In genomic region chr10:123134058-123134914, GRCh38 we compare ENCODE assay signal across 11 cellular contexts. TPM values are rescaled to one million over a fixed set of nuclear protein-coding genes. Genes with fewer than 3 reads are reported as not detected.
A peak's percentile ranks its signal among the peaks of the same experiment; 100 is the strongest.
DNase-seq lines count a peak whose midpoint lies in the region; ATAC-seq lines count a peak whose summit lies in the region.
"Had no signal": no experiment of that assay in that cellular context is flagged by ENCODE, and none has a peak within 500 bp of the region (broad histone marks: within the 10 kb centered on the region; RNA-seq: fewer than 3 reads in every experiment).

No MANE protein-coding gene starts in this region.

- no peaks in the 10 kb centered on the region for H3K9me3 Mint-ChIP-seq in activated T-cell treated with anti-CD3 and anti-CD28 coated beads, Interleukin-2, amount 50 U/mL, for 4 hours
- no peaks in the 10 kb centered on the region for H3K9me3 Mint-ChIP-seq in activated CD4-positive, alpha-beta memory T cell treated with anti-CD3 and anti-CD28 coated beads, Interleukin-2, amount 10 ng/mL, durations not matched to agents 7 days and 5 days
- no peaks in the 10 kb centered on the region for H3K9me3 Mint-ChIP-seq in stimulated activated memory B cell treated with anti-CD40 and anti-IgM and Interleukin-4, amounts not matched to agents 10 μg/mL and 1 μg/mL and 100 μg/mL, for 72 hours

- H3K4me3 Mint-ChIP-seq in activated T-cell treated with anti-CD3 and anti-CD28 coated beads, Interleukin-2, amount 50 U/mL, for 4 hours: peak overlapping the region; percentile 54
- H3K4me3 Mint-ChIP-seq in activated CD4-positive, alpha-beta memory T cell treated with anti-CD3 and anti-CD28 coated beads, Interleukin-2, amount 10 ng/mL, durations not matched to agents 7 days and 5 days: peak overlapping the region; percentile 17
- peak overlapping the region; percentile 21 for H3K4me3 Mint-ChIP-seq in stimulated activated memory B cell treated with anti-CD40 and anti-IgM and Interleukin-4, amounts not matched to agents 10 μg/mL and 1 μg/mL and 100 μg/mL, for 72 hours

- DNase-seq in activated T-cell treated with anti-CD3 and anti-CD28 coated beads, Interleukin-2, amount 50 U/mL, for 4 hours: no peak
- no peak for DNase-seq in activated T-cell treated with anti-CD3 and anti-CD28 coated beads, Interleukin-2, amount 50 U/mL, for 1 hour
- no peak for DNase-seq in activated CD4-positive, alpha-beta memory T cell treated with anti-CD3 and anti-CD28 coated beads, Interleukin-2, amount 10 ng/mL, durations not matched to agents 7 days and 5 days
- DNase-seq in nucleus accumbens (lab: John Stamatoyannopoulos, UW) (no peak), inferior parietal cortex (ENCODE audit: extremely low spot score) (no peak), cortex of kidney (lab: John Stamatoyannopoulos, UW) (no peak)
- DNase-seq: NCI-H1694, ovary had no signal

- peak overlapping the region; percentile 49 for H3K27ac Mint-ChIP-seq in activated CD4-positive, alpha-beta memory T cell treated with anti-CD3 and anti-CD28 coated beads, Interleukin-2, amount 10 ng/mL, durations not matched to agents 7 days and 5 days
- no peak overlapping the region for H3K27ac Mint-ChIP-seq in stimulated activated memory B cell treated with anti-CD40 and anti-IgM and Interleukin-4, amounts not matched to agents 10 μg/mL and 1 μg/mL and 100 μg/mL, for 72 hours

- H3K9me3 ChIP-seq in iPS-20b (ENCODE audit: insufficient read depth, low read depth, low read length): peaks cover 5% of the 10 kb centered on the region; the same call in 1 of the 2 replicates
- H3K9me3 ChIP-seq: ovary had no signal

- CTCF ChIA-PET in activated CD4-positive, alpha-beta memory T cell treated with anti-CD3 and anti-CD28 coated beads, Interleukin-2, amount 10 ng/mL, durations not matched to agents 7 days and 5 days (lab: Charles Lee): interaction anchor here (0.7 to 2.5 kb wide), 9 partner anchors 15 to 426 kb away, joined by 3 to 13 read pairs (median 3); partner anchors contain the start of gene BUB3

- peaks cover 78% of the 10 kb centered on the region for H3K27me3 Mint-ChIP-seq in activated T-cell treated with anti-CD3 and anti-CD28 coated beads, Interleukin-2, amount 50 U/mL, for 4 hours (ENCODE audit: low read depth)
- peaks cover 79% of the 10 kb centered on the region for H3K27me3 Mint-ChIP-seq in activated CD4-positive, alpha-beta memory T cell treated with anti-CD3 and anti-CD28 coated beads, Interleukin-2, amount 10 ng/mL, durations not matched to agents 7 days and 5 days
- H3K27me3 Mint-ChIP-seq in stimulated activated memory B cell treated with anti-CD40 and anti-IgM and Interleukin-4, amounts not matched to agents 10 μg/mL and 1 μg/mL and 100 μg/mL, for 72 hours: peaks cover 83% of the 10 kb centered on the region

- H3K36me3 Mint-ChIP-seq in activated T-cell treated with anti-CD3 and anti-CD28 coated beads, Interleukin-2, amount 50 U/mL, for 4 hours (ENCODE audit: insufficient read depth): no peaks in the 10 kb centered on the region
- H3K36me3 Mint-ChIP-seq in activated CD4-positive, alpha-beta memory T cell treated with anti-CD3 and anti-CD28 coated beads, Interleukin-2, amount 10 ng/mL, durations not matched to agents 7 days and 5 days (ENCODE audit: low read depth): peaks cover 3% of the 10 kb centered on the region
- H3K36me3 Mint-ChIP-seq in stimulated activated memory B cell treated with anti-CD40 and anti-IgM and Interleukin-4, amounts not matched to agents 10 μg/mL and 1 μg/mL and 100 μg/mL, for 72 hours: no peaks in the 10 kb centered on the region

- no peak overlapping the region for H3K9ac ChIP-seq in iPS-20b (ENCODE audit: low read depth, low read length)

- no peak overlapping the region for H3K27ac ChIP-seq in iPS-20b (ENCODE audit: low read length)
- H3K27ac ChIP-seq: ovary had no signal

- H3K4me1 ChIP-seq in iPS-20b (ENCODE audit: insufficient read depth, low read length): peaks cover 17% of the 10 kb centered on the region

- POLR2A ChIA-PET in activated CD4-positive, alpha-beta memory T cell treated with anti-CD3 and anti-CD28 coated beads, Interleukin-2, amount 10 ng/mL, durations not matched to agents 7 days and 5 days (lab: Charles Lee): interaction anchor here (0.9 to 1.9 kb wide), 2 partner anchors 11 to 20 kb away, joined by 3 to 4 read pairs; partner anchors contain the start of gene BUB3

- peaks cover 100% of the 10 kb centered on the region for H3K27me3 ChIP-seq in iPS-20b (ENCODE audit: insufficient read depth, low read length)

- no peaks in the 10 kb centered on the region for H3K36me3 ChIP-seq in iPS-20b (ENCODE audit: insufficient read depth, low read depth, low read length)
- H3K36me3 ChIP-seq: ovary had no signal

- ATAC-seq in activated T-cell treated with anti-CD3 and anti-CD28 coated beads, Interleukin-2, amount 50 U/mL, for 4 hours: no peak
- no peak for ATAC-seq in stimulated activated memory B cell treated with anti-CD40 and anti-IgM and Interleukin-4, amounts not matched to agents 10 μg/mL and 1 μg/mL and 100 μg/mL, for 72 hours

- H3K4me3 ChIP-seq in iPS-20b (ENCODE audit: low read length): peak overlapping the region; percentile 70
- H3K4me3 ChIP-seq: ovary had no signal

- H3K4me1 Mint-ChIP-seq in activated T-cell treated with anti-CD3 and anti-CD28 coated beads, Interleukin-2, amount 50 U/mL, for 4 hours (ENCODE audit: low read depth): peaks cover 36% of the 10 kb centered on the region
- peaks cover 31% of the 10 kb centered on the region for H3K4me1 Mint-ChIP-seq in activated CD4-positive, alpha-beta memory T cell treated with anti-CD3 and anti-CD28 coated beads, Interleukin-2, amount 10 ng/mL, durations not matched to agents 7 days and 5 days
- H3K4me1 Mint-ChIP-seq in stimulated activated memory B cell treated with anti-CD40 and anti-IgM and Interleukin-4, amounts not matched to agents 10 μg/mL and 1 μg/mL and 100 μg/mL, for 72 hours: peaks cover 28% of the 10 kb centered on the region

RNA-seq across cellular contexts. Expression of gene HMX3, which starts 1.5 kb away (rescaled TPM):
- under 1 TPM in 1 of 3 donors, not detected in 2; 0.16 TPM for total RNA-seq in activated T-cell treated with anti-CD3 and anti-CD28 coated beads, Interleukin-2, amount 50 U/mL, for 4 hours
- total RNA-seq in activated CD4-positive, alpha-beta memory T cell treated with anti-CD3 and anti-CD28 coated beads, Interleukin-2, amount 10 ng/mL, durations not matched to agents 7 days and 5 days: not detected

RNA-seq across cellular contexts. Expression of gene HMX2, which starts 13.7 kb away (rescaled TPM):
- total RNA-seq in activated T-cell treated with anti-CD3 and anti-CD28 coated beads, Interleukin-2, amount 50 U/mL, for 4 hours: under 1 TPM in 1 of 3 donors, not detected in 2; 0.11 TPM
- not detected for total RNA-seq in activated CD4-positive, alpha-beta memory T cell treated with anti-CD3 and anti-CD28 coated beads, Interleukin-2, amount 10 ng/mL, durations not matched to agents 7 days and 5 days
- total RNA-seq: ovary, SK-MEL-5 had no signal

RNA-seq across cellular contexts. Expression of gene BUB3, which starts 19.9 kb away (rescaled TPM):
- total RNA-seq in activated T-cell treated with anti-CD3 and anti-CD28 coated beads, Interleukin-2, amount 50 U/mL, for 4 hours: 100 to 1,000 TPM; 169 to 185 (median 173) TPM
- 100 to 1,000 TPM; 266 to 275 TPM for total RNA-seq in activated CD4-positive, alpha-beta memory T cell treated with anti-CD3 and anti-CD28 coated beads, Interleukin-2, amount 10 ng/mL, durations not matched to agents 7 days and 5 days
